ENCODE assay signal across 8 cellular contexts in the genomic region with DNA sequence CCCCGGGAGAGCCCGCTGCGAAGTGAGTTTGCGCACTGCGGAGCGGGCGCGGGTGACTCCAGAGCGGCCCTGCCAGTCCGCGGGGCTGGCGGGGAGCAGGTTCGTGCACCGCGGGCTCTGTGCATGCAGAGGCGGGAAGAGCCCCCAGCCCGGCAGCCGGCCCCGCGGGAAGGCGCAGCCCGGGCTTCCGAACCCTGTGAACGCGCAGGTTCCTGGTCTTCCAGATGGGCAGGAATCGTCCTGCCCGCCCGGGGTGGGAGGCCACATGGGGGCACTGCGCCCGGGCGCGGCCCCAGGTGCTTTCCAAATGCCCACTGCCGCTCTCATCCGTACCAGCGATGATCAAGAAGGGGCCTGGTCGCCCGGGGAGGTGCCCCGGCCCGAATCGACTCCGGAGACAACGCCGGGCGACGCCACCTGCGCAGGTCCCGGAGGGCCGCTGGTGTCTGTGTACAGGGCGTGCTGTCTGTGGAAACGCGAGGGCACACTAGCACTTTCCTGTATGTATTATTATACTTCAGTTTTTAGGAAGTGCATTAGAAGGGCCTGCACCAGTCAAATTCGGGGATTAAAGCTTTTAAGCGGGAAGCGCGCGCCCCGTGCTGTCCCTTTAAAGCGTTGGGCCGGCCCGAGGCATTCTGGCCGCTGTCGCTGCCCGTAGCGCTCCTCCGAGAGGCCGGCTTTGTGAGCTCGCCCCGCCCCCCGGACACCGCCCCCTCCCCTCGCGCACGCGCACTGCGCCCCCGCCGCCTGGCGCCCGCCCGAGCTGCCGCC. TPM values are rescaled to one million over a fixed set of nuclear protein-coding genes. Genes with fewer than 3 reads are reported as not detected.
DNase-seq lines count a peak whose midpoint lies in the region; ATAC-seq, FAIRE-seq and TF ChIP-seq lines count a peak whose summit lies in the region.

TSS of gene WDR5 (plus strand) at position 740 of the 774 bp plus-strand sequence. CDS start 3,796 bp downstream, outside the sequence.

- no peaks in the 10 kb centered on the region for H3K9me3 ChIP-seq in kidney (ENCODE audit: control insufficient read depth in 1 of 2, low read length in 2 of 2)

- no peak for FAIRE-seq in kidney (lab: Jason Lieb, UNC)

- H3K27ac ChIP-seq in kidney (ENCODE audit: low read depth in 2 of 2, low read length in 2 of 2), result peak within 1 kb of the TSS; percentile 86 to 88

- peak within 1 kb of the TSS; percentile 80 to 88 for H3K4me3 ChIP-seq in kidney (ENCODE audit: low read length in 2 of 2)

- in situ Hi-C loops in ACHN (cut with HindIII; ENCODE audit: low pct_ligation_motif_present, low pct_unique_long_range_greater_than_20kb, low sequenced_read_pairs), result no loop called here

- ATAC-seq in GM18861 (IDR thresholded peaks at IDR 0.05; ENCODE audit: unreplicated experiment), result peak; percentile 41
- ATAC-seq in HG03159 (IDR thresholded peaks at IDR 0.05; ENCODE audit: unreplicated experiment), result peak; percentile 62

- peaks cover 0 to 8% of the 10 kb centered on the region in 2 donors for H3K36me3 ChIP-seq in kidney (ENCODE audit: control insufficient read depth in 1 of 2, insufficient read depth in 2 of 2, low read length in 2 of 2)

- peak; percentile 4 for TF ChIP-seq CTCF in kidney (IDR thresholded peaks at IDR 0.05; ENCODE audit: borderline replicate concordance, extremely low read depth, insufficient read depth)

- peak within 1 kb of the TSS; percentile 71 to 75 for H3K9ac ChIP-seq in kidney (ENCODE audit: low read length in 2 of 2)

- peaks cover 17 to 38% of the 10 kb centered on the region in 2 donors for H3K4me1 ChIP-seq in kidney (ENCODE audit: control insufficient read depth in 1 of 2, insufficient read depth in 1 of 2, low read depth in 1 of 2, low read length in 2 of 2)

- intact Hi-C loops in kidney (cut with DNase I), result no loop called here

- DNase-seq in ACHN (peak; percentile 84), NCI-H510A (lab: John Stamatoyannopoulos, UW) (peak; percentile 81), cerebellum (ENCODE audit: low spot score) (peak; percentile 97), kidney (peak; percentile 97)
- DNase-seq in activated CD4-positive, alpha-beta T cell treated with anti-CD3 and anti-CD28 coated beads for 24 hours (ENCODE audit: low read depth in 2 of 2), result peak; percentile 82 to 85
- peak; percentile 78 to 86 (median 81) for DNase-seq in stimulated activated CD4-positive, alpha-beta T cell treated with anti-CD3 and anti-CD28 coated beads, Interleukin-12 subunit alpha, Interleukin-12 subunit beta, amount 100 ng/mL, for 48 hours (ENCODE audit: low read depth in 2 of 3, low spot score in 1 of 3)

RNA-seq across cellular contexts. Expression of gene WDR5, which starts in this region (rescaled TPM):
- total RNA-seq in cerebellum (14.2 TPM), kidney (25.4 TPM)
- 18.8 TPM for polyA plus RNA-seq in kidney (ENCODE audit: insufficient read depth, low read depth, low replicate concordance)

Comparison
In these comparisons a context has a peak if more than half of its experiments do, and no peak if none do; other contexts are left out.
1. Peak in every context shown above with its lines: DNase-seq, ATAC-seq, H3K4me3 ChIP-seq and H3K27ac ChIP-seq.